ENCODE assay signal across 11 cellular contexts in the genomic region with DNA sequence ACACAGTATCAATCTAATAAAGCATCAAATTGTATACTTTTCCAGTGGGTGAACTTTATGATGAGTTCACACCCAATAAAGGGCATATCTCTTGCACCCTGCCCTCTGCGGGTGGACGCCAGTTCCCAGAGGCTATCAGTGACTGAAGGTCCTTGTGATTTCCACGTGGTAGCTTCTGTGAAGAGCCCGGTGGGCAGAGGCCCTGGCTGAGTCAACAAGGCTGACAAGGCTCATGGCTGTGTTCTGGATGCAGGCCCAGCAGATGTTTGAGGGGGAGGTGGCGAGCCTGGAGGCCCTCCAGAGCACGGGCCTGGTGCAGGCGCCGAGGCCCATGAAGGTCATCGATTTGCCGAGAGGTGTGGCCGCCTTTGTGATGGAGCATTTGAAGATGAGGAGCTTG.
DNase-seq lines count a peak whose midpoint lies in the region; ATAC-seq and TF ChIP-seq lines count a peak whose summit lies in the region.
"Had no signal": no experiment of that assay in that cellular context is flagged by ENCODE, and none has a peak within 500 bp of the region (broad histone marks: within the 10 kb centered on the region; RNA-seq: fewer than 3 reads in every experiment).

No MANE protein-coding gene starts in this region.

- H3K9me3 Mint-ChIP-seq in CD4-positive, alpha-beta memory T cell, result no peaks in the 10 kb centered on the region

- POLR2A ChIA-PET in CD4-positive, alpha-beta memory T cell (lab: Charles Lee; ENCODE audit: partially characterized antibody), result no interaction called here

- H3K36me3 Mint-ChIP-seq in CD4-positive, alpha-beta memory T cell, result no peaks in the 10 kb centered on the region

- TF ChIP-seq RAD21 in liver (IDR thresholded peaks at IDR 0.05), result peak in 1 of 2 donors; percentile 32

- H3K4me3 ChIP-seq in choroid plexus epithelial cell (ENCODE audit: low read depth, low read length) (no peak overlapping the region), liver (ENCODE audit: low read depth in 1 of 3, low read length in 3 of 3) (no peak overlapping the region)
- no peak overlapping the region for H3K4me3 ChIP-seq in CD4-positive, alpha-beta memory T cell (ENCODE audit: low read length in 2 of 2)

- intact Hi-C loops in CD4-positive, alpha-beta memory T cell (cut with micrococcal nuclease), result no loop called here

- no peak overlapping the region for H3K27ac Mint-ChIP-seq in CD4-positive, alpha-beta memory T cell

- no peaks in the 10 kb centered on the region for H3K36me3 ChIP-seq in liver (ENCODE audit: control insufficient read depth in 4 of 4, insufficient read depth in 3 of 4, low read depth in 1 of 4, low read length in 3 of 4)
- no peaks in the 10 kb centered on the region for H3K36me3 ChIP-seq in CD4-positive, alpha-beta memory T cell (ENCODE audit: insufficient read depth, low read length)

- CTCF ChIA-PET in CD4-positive, alpha-beta memory T cell (lab: Charles Lee; ENCODE audit: partially characterized antibody), result no interaction called here

- H3K9me3 ChIP-seq in liver (ENCODE audit: control insufficient read depth in 4 of 4, low read length in 3 of 4), result no peaks in the 10 kb centered on the region
- H3K9me3 ChIP-seq in CD4-positive, alpha-beta memory T cell (ENCODE audit: control insufficient read depth in 1 of 2, low read length in 2 of 2), result no peaks in the 10 kb centered on the region

- no peak overlapping the region for H3K27ac ChIP-seq in liver (ENCODE audit: low read depth in 1 of 2, low read length in 2 of 2)
- H3K27ac ChIP-seq in CD4-positive, alpha-beta memory T cell (ENCODE audit: low read depth, low read length), result no peak overlapping the region

- H3K4me1 Mint-ChIP-seq in CD4-positive, alpha-beta memory T cell, result no peaks in the 10 kb centered on the region

- no peak overlapping the region for H3K9ac ChIP-seq in liver (ENCODE audit: low read depth in 1 of 2, low read length in 2 of 2)

- H3K4me3 Mint-ChIP-seq in CD4-positive, alpha-beta memory T cell, result no peak overlapping the region

- ATAC-seq in activated CD4-positive, CD25-positive, alpha-beta regulatory T cell treated with anti-CD3 and anti-CD28 coated beads, Interleukin-2, amount 50 U/mL, for 24 hours, result no peak
- no peak for ATAC-seq in HG03457 (IDR thresholded peaks at IDR 0.05; ENCODE audit: unreplicated experiment)

- 35% methylated on average over 11 of the region's 11 CpGs for WGBS in liver

- DNase-seq in COLO829 (ENCODE audit: low spot score), result peak; percentile 89
- DNase-seq in NCI-H1092 treated with DMSO at 0.1 percent for 48 hours (lab: John Stamatoyannopoulos, UW), result peak; percentile 91
- peak; percentile 21 for DNase-seq in choroid plexus epithelial cell (ENCODE audit: low read depth)
- DNase-seq in activated CD8-positive, alpha-beta memory T cell treated with anti-CD3 and anti-CD28 coated beads, Interleukin-2, amount 50 U/mL, for 48 hours, result no peak
- no peak for DNase-seq in CD4-positive, alpha-beta memory T cell
- DNase-seq: dermis blood vessel endothelial cell, occipital lobe, T-helper 2 cell had no signal

- H3K4me1 ChIP-seq in liver (ENCODE audit: control insufficient read depth in 4 of 4, insufficient read depth in 4 of 4, low read length in 3 of 4), result peaks cover 0 to 2% (median 0%) of the 10 kb centered on the region in 4 donors
- no peaks in the 10 kb centered on the region for H3K4me1 ChIP-seq in CD4-positive, alpha-beta memory T cell (ENCODE audit: insufficient read depth, low read length)

- no peaks in the 10 kb centered on the region for H3K27me3 ChIP-seq in liver (ENCODE audit: control insufficient read depth in 4 of 4, insufficient read depth in 4 of 4, low read length in 3 of 4)
- H3K27me3 ChIP-seq in CD4-positive, alpha-beta memory T cell (ENCODE audit: insufficient read depth, low read length), result no peaks in the 10 kb centered on the region

- TF ChIP-seq CTCF in choroid plexus epithelial cell (conservative IDR thresholded peaks at IDR 0.05; ENCODE audit: low read depth, low read length), result no peak
- TF ChIP-seq CTCF in liver (IDR thresholded peaks at IDR 0.05; ENCODE audit: low read depth, low read length, missing input control), result no peak

- peaks cover 3 to 9% of the 10 kb centered on the region in 2 donors for H3K27me3 Mint-ChIP-seq in CD4-positive, alpha-beta memory T cell

TF ChIP-seq in liver, 16 proteins besides CTCF, POLR2A, EP300 and RAD21:
- TF ChIP-seq JUND (IDR thresholded peaks at IDR 0.05) (peak; percentile 44 to 50), HNF4G (IDR thresholded peaks at IDR 0.05) (peak; percentile 78), RXRA (IDR thresholded peaks at IDR 0.05) (peak; percentile 91 to 92), TAF1 (conservative IDR thresholded peaks at IDR 0.05) (no peak), YY1 (IDR thresholded peaks at IDR 0.05) (peak; percentile 50), HNF4A (conservative IDR thresholded peaks at IDR 0.05) (peak; percentile 88 to 95), FOXA1 (IDR thresholded peaks at IDR 0.05) (peak; percentile 83), FOXA2 (IDR thresholded peaks at IDR 0.05) (peak; percentile 87), GABPA (IDR thresholded peaks at IDR 0.05 in 1 of 2, conservative IDR thresholded peaks at IDR 0.05 in 1 of 2) (peak in 1 of 2 donors; percentile 11), EGR1 (IDR thresholded peaks at IDR 0.05; ENCODE audit: low read depth in 2 of 2) (peak in 1 of 2 donors; percentile 26), SP1 (IDR thresholded peaks at IDR 0.05) (peak; percentile 72)
- TF ChIP-seq, protein P1, sequence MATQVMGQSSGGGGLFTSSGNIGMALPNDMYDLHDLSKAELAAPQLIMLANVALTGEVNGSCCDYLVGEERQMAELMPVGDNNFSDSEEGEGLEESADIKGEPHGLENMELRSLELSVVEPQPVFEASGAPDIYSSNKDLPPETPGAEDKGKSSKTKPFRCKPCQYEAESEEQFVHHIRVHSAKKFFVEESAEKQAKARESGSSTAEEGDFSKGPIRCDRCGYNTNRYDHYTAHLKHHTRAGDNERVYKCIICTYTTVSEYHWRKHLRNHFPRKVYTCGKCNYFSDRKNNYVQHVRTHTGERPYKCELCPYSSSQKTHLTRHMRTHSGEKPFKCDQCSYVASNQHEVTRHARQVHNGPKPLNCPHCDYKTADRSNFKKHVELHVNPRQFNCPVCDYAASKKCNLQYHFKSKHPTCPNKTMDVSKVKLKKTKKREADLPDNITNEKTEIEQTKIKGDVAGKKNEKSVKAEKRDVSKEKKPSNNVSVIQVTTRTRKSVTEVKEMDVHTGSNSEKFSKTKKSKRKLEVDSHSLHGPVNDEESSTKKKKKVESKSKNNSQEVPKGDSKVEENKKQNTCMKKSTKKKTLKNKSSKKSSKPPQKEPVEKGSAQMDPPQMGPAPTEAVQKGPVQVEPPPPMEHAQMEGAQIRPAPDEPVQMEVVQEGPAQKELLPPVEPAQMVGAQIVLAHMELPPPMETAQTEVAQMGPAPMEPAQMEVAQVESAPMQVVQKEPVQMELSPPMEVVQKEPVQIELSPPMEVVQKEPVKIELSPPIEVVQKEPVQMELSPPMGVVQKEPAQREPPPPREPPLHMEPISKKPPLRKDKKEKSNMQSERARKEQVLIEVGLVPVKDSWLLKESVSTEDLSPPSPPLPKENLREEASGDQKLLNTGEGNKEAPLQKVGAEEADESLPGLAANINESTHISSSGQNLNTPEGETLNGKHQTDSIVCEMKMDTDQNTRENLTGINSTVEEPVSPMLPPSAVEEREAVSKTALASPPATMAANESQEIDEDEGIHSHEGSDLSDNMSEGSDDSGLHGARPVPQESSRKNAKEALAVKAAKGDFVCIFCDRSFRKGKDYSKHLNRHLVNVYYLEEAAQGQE (IDR thresholded peaks at IDR 0.05), result no peak
- TF ChIP-seq, protein P2, sequence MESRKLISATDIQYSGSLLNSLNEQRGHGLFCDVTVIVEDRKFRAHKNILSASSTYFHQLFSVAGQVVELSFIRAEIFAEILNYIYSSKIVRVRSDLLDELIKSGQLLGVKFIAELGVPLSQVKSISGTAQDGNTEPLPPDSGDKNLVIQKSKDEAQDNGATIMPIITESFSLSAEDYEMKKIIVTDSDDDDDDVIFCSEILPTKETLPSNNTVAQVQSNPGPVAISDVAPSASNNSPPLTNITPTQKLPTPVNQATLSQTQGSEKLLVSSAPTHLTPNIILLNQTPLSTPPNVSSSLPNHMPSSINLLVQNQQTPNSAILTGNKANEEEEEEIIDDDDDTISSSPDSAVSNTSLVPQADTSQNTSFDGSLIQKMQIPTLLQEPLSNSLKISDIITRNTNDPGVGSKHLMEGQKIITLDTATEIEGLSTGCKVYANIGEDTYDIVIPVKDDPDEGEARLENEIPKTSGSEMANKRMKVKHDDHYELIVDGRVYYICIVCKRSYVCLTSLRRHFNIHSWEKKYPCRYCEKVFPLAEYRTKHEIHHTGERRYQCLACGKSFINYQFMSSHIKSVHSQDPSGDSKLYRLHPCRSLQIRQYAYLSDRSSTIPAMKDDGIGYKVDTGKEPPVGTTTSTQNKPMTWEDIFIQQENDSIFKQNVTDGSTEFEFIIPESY (IDR thresholded peaks at IDR 0.05), result no peak
- TF ChIP-seq, protein P3, sequence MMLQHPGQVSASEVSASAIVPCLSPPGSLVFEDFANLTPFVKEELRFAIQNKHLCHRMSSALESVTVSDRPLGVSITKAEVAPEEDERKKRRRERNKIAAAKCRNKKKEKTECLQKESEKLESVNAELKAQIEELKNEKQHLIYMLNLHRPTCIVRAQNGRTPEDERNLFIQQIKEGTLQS (IDR thresholded peaks at IDR 0.05), result no peak
- TF ChIP-seq, protein P4, sequence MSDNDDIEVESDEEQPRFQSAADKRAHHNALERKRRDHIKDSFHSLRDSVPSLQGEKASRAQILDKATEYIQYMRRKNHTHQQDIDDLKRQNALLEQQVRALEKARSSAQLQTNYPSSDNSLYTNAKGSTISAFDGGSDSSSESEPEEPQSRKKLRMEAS (IDR thresholded peaks at IDR 0.05), result peak; percentile 67

Comparison
In these comparisons a context has a peak if more than half of its experiments do, and no peak if none do; other contexts are left out.
1. DNase-seq: peak in COLO829 (single experiment), NCI-H1092 treated with DMSO at 0.1 percent for 48 hours (single experiment) and choroid plexus epithelial cell (single experiment); none in activated CD8-positive, alpha-beta memory T cell treated with anti-CD3 and anti-CD28 coated beads, Interleukin-2, amount 50 U/mL, for 48 hours (single experiment) and CD4-positive, alpha-beta memory T cell (0 of 5).